9 cellular contexts compared by ENCODE assay signal in genomic region chr17:81918762-81919545, GRCh38. TPM values are rescaled to one million over a fixed set of nuclear protein-coding genes. Genes with fewer than 3 reads are reported as not detected.
DNase-seq lines count a peak whose midpoint lies in the region; ATAC-seq and TF ChIP-seq lines count a peak whose summit lies in the region.
"Had no signal": no experiment of that assay in that cellular context is flagged by ENCODE, and none has a peak within 500 bp of the region (broad histone marks: within the 10 kb centered on the region; RNA-seq: fewer than 3 reads in every experiment).

No MANE protein-coding gene starts in this region.

- no peaks in the 10 kb centered on the region for H3K9me3 Mint-ChIP-seq in HFFc6
- H3K9me3 Mint-ChIP-seq in activated T-helper 17 cell treated with anti-CD3 and anti-CD28 coated beads, Interleukin-2, amount 50 U/mL, for 72 hours = no peaks in the 10 kb centered on the region

- DNase-seq in HFFc6 = no peak
- DNase-seq in C1 segment of cervical spinal cord (lab: John Stamatoyannopoulos, UW) = no peak
- DNase-seq in activated CD4-positive, CD25-positive, alpha-beta regulatory T cell treated with anti-CD3 and anti-CD28 coated beads, Interleukin-2, amount 50 U/mL, for 72 hours = no peak
- DNase-seq: brain microvascular endothelial cell had no signal

- peaks cover 31% of the 10 kb centered on the region for H3K36me3 Mint-ChIP-seq in HFFc6 (ENCODE audit: low read depth)
- peaks cover 79% of the 10 kb centered on the region for H3K36me3 Mint-ChIP-seq in activated T-helper 17 cell treated with anti-CD3 and anti-CD28 coated beads, Interleukin-2, amount 50 U/mL, for 72 hours (ENCODE audit: low read depth)

- peaks cover 60 to 83% (median 77%) of the 10 kb centered on the region in 10 experiments for H3K4me1 ChIP-seq in BLaER1 treated with 17β-estradiol and CSF1 and Interleukin-3, amounts not matched to agents 10 nM and 100 nM
- H3K4me1 ChIP-seq in mucosa of rectum (ENCODE audit: control insufficient read depth in 2 of 2, insufficient read depth in 2 of 2, low read length in 2 of 2) = peaks cover 51 to 58% of the 10 kb centered on the region in 2 donors

- no peaks in the 10 kb centered on the region; the same call in 1 of the 2 replicates for H3K27me3 Mint-ChIP-seq in HFFc6 (ENCODE audit: insufficient read depth)
- H3K27me3 Mint-ChIP-seq in activated T-helper 17 cell treated with anti-CD3 and anti-CD28 coated beads, Interleukin-2, amount 50 U/mL, for 72 hours = no peaks in the 10 kb centered on the region

- peak overlapping the region; percentile 68 to 96 (median 74) for H3K9ac ChIP-seq in BLaER1 treated with 17β-estradiol and CSF1 and Interleukin-3, amounts not matched to agents 10 nM and 100 nM
- peak overlapping the region; percentile 56 to 60 for H3K9ac ChIP-seq in mucosa of rectum (ENCODE audit: low read depth in 1 of 2, low read length in 2 of 2)

- H3K27ac ChIP-seq in BLaER1 treated with 17β-estradiol and CSF1 and Interleukin-3, amounts not matched to agents 10 nM and 100 nM = peak overlapping the region; percentile 34 to 99 (median 94); a peak in 20 of 22 replicates
- H3K27ac ChIP-seq in mucosa of rectum (ENCODE audit: low read depth in 2 of 2, low read length in 2 of 2) = peak overlapping the region; percentile 90 to 95
- H3K27ac ChIP-seq: brain microvascular endothelial cell had no signal

- H4K20me1 ChIP-seq in BLaER1 treated with 17β-estradiol and CSF1 and Interleukin-3, amounts not matched to agents 10 nM and 100 nM = peaks cover 34 to 98% (median 86%) of the 10 kb centered on the region in 11 experiments

- H3K27me3 ChIP-seq in BLaER1 treated with 17β-estradiol and CSF1 and Interleukin-3, amounts not matched to agents 10 nM and 100 nM = no peaks in the 10 kb centered on the region
- H3K27me3 ChIP-seq in mucosa of rectum (ENCODE audit: control insufficient read depth in 2 of 2, insufficient read depth in 2 of 2, low read length in 2 of 2) = no peaks in the 10 kb centered on the region
- H3K27me3 ChIP-seq: brain microvascular endothelial cell had no signal

- no peak for ATAC-seq in activated T-helper 17 cell treated with anti-CD3 and anti-CD28 coated beads, Interleukin-2, amount 50 U/mL, for 72 hours (replicated peaks)
- ATAC-seq in HG03469 (IDR thresholded peaks at IDR 0.05; ENCODE audit: unreplicated experiment) = no peak
- no peak for ATAC-seq in HG03342 (IDR thresholded peaks at IDR 0.05; ENCODE audit: unreplicated experiment)

- H3K4me3 Mint-ChIP-seq in HFFc6 = 0 out of 2 replicates have a peak overlapping the region, but pooled peaks have one; percentile 87
- peak overlapping the region; percentile 84 for H3K4me3 Mint-ChIP-seq in activated T-helper 17 cell treated with anti-CD3 and anti-CD28 coated beads, Interleukin-2, amount 50 U/mL, for 72 hours

- H3K4me1 Mint-ChIP-seq in HFFc6 (ENCODE audit: low read depth) = peaks cover 33% of the 10 kb centered on the region
- peaks cover 7% of the 10 kb centered on the region for H3K4me1 Mint-ChIP-seq in activated T-helper 17 cell treated with anti-CD3 and anti-CD28 coated beads, Interleukin-2, amount 50 U/mL, for 72 hours

- peak overlapping the region; percentile 39; the same call in 1 of the 2 replicates for H3K27ac Mint-ChIP-seq in HFFc6
- H3K27ac Mint-ChIP-seq in activated T-helper 17 cell treated with anti-CD3 and anti-CD28 coated beads, Interleukin-2, amount 50 U/mL, for 72 hours = peak overlapping the region; percentile 55

- peaks cover 44 to 70% (median 60%) of the 10 kb centered on the region in 11 experiments for H3K36me3 ChIP-seq in BLaER1 treated with 17β-estradiol and CSF1 and Interleukin-3, amounts not matched to agents 10 nM and 100 nM
- peaks cover 31 to 39% of the 10 kb centered on the region in 2 donors for H3K36me3 ChIP-seq in mucosa of rectum (ENCODE audit: control insufficient read depth in 2 of 2, insufficient read depth in 2 of 2, low read length in 2 of 2)

- peak overlapping the region; percentile 98 to 100 (median 100) for H3K4me2 ChIP-seq in BLaER1 treated with 17β-estradiol and CSF1 and Interleukin-3, amounts not matched to agents 10 nM and 100 nM

- no peak for TF ChIP-seq CTCF in HFFc6 (IDR thresholded peaks at IDR 0.05)

- peak overlapping the region; percentile 81 to 100 (median 97); a peak in 18 of 20 replicates for H3K4me3 ChIP-seq in BLaER1 treated with 17β-estradiol and CSF1 and Interleukin-3, amounts not matched to agents 10 nM and 100 nM
- peak overlapping the region; percentile 38 to 46 for H3K4me3 ChIP-seq in mucosa of rectum (ENCODE audit: low read length in 2 of 2)

- no peaks in the 10 kb centered on the region for H3K9me3 ChIP-seq in BLaER1 treated with 17β-estradiol and CSF1 and Interleukin-3, amounts not matched to agents 10 nM and 100 nM (replicated peaks in 1 of 11)
- no peaks in the 10 kb centered on the region for H3K9me3 ChIP-seq in mucosa of rectum (ENCODE audit: control insufficient read depth in 2 of 2, low read length in 2 of 2)

RNA-seq across cellular contexts. Expression of gene SIRT7, which starts 1.0 kb away (rescaled TPM):
- 10 to 100 TPM; 16.2 to 20.7 (median 18.5) TPM for total RNA-seq in HFFc6 (2021; fragmentation: NEBNext Ultra II Directional; extraction: Animal tissue kit (Norgen Biotek cat#: 25700))
- total RNA-seq in activated T-helper 17 cell treated with anti-CD3 and anti-CD28 coated beads, Interleukin-2, amount 50 U/mL, for 72 hours = 10 to 100 TPM; 41.3 to 47.5 TPM

RNA-seq across cellular contexts. Expression of gene PCYT2, which starts 7.8 kb away (rescaled TPM):
- 10 to 100 TPM; 33.2 to 45.8 (median 35.8) TPM for total RNA-seq in HFFc6 (2021; fragmentation: NEBNext Ultra II Directional; extraction: Animal tissue kit (Norgen Biotek cat#: 25700))
- 10 to 100 TPM; 10.1 to 26.8 TPM for total RNA-seq in activated T-helper 17 cell treated with anti-CD3 and anti-CD28 coated beads, Interleukin-2, amount 50 U/mL, for 72 hours

RNA-seq across cellular contexts. Expression of gene MAFG, which starts 8.6 kb away (rescaled TPM):
- total RNA-seq in HFFc6 (2021; fragmentation: NEBNext Ultra II Directional; extraction: Animal tissue kit (Norgen Biotek cat#: 25700)) = 10 to 100 TPM; 17.7 to 22.4 (median 18.2) TPM
- total RNA-seq in activated T-helper 17 cell treated with anti-CD3 and anti-CD28 coated beads, Interleukin-2, amount 50 U/mL, for 72 hours = 10 to 100 TPM; 28.9 to 32.6 TPM

RNA-seq across cellular contexts. Expression of gene NPB, which starts 16.9 kb away (rescaled TPM):
- total RNA-seq in HFFc6 (2021; fragmentation: NEBNext Ultra II Directional; extraction: Animal tissue kit (Norgen Biotek cat#: 25700)) = 1 to 10 TPM in 1 of 6 experiments, under 1 TPM in 5; 0.53 to 1.5 (median 0.71) TPM
- under 1 TPM; 0.17 to 0.53 TPM for total RNA-seq in activated T-helper 17 cell treated with anti-CD3 and anti-CD28 coated beads, Interleukin-2, amount 50 U/mL, for 72 hours

RNA-seq across cellular contexts. Expression of gene PYCR1, which starts 18.1 kb away (rescaled TPM):
- total RNA-seq in HFFc6 (2021; fragmentation: NEBNext Ultra II Directional; extraction: Animal tissue kit (Norgen Biotek cat#: 25700)) = 100 to 1,000 TPM in 4 of 6 experiments, 10 to 100 TPM in 2; 97.9 to 147 (median 110) TPM
- total RNA-seq in activated T-helper 17 cell treated with anti-CD3 and anti-CD28 coated beads, Interleukin-2, amount 50 U/mL, for 72 hours = 10 to 100 TPM; 25.1 to 40.6 TPM
